Comparison of ENCODE assay signal across 36 cellular contexts in the genomic region with DNA sequence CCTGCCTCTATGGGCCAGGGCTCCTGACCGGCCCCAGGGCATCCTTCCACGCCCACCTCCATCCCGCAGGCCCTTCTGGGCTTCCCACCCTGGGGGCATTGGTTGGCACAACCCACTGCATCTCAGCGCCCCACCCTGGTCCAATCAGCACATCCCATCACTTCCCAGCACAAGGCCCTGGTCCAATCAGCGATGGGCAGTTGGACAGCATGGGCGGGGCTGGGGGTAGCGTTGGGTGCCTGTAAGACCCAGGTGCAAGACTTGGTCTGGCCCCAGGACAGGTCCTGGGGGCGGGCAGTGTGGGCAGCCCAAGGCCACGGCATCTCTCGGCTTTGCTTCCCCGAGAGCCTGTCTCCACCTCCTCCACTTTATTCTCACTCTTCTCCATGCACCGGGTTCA.
"Had no signal": no experiment of that assay in that cellular context is flagged by ENCODE, and none has a peak within 500 bp of the region (broad histone marks: within the 10 kb centered on the region; RNA-seq: fewer than 3 reads in every experiment).

No MANE protein-coding gene starts in this region.

- ATAC-seq: activated CD4-positive, alpha-beta T cell treated with anti-CD3 and anti-CD28 coated beads for 36 hours; activated CD8-positive, alpha-beta memory T cell treated with anti-CD3 and anti-CD28 coated beads, Interleukin-2, amount 10 ng/mL, durations not matched to agents 7 days and 5 days; activated CD8-positive, alpha-beta T cell treated with anti-CD3 and anti-CD28 coated beads, Interleukin-2, amount 10 ng/mL, durations not matched to agents 7 days and 5 days; activated naive CD8-positive, alpha-beta T cell treated with anti-CD3 and anti-CD28 coated beads, Interleukin-2, amount 50 U/mL, for 24 hours; body of pancreas; effector memory CD8-positive, alpha-beta T cell; gastroesophageal sphincter; T-helper 17 cell had no signal

- H3K4me3 Mint-ChIP-seq: activated CD4-positive, alpha-beta memory T cell treated with anti-CD3 and anti-CD28 coated beads for 36 hours; activated CD4-positive, alpha-beta T cell treated with anti-CD3 and anti-CD28 coated beads for 36 hours; activated CD4-positive, alpha-beta T cell treated with anti-CD3 and anti-CD28 coated beads, Interleukin-2, amount 10 ng/mL, durations not matched to agents 24 days and 14 days; activated CD8-positive, alpha-beta memory T cell treated with anti-CD3 and anti-CD28 coated beads, Interleukin-2, amount 10 ng/mL, durations not matched to agents 7 days and 5 days; activated CD8-positive, alpha-beta T cell treated with anti-CD3 and anti-CD28 coated beads, Interleukin-2, amount 10 ng/mL, durations not matched to agents 7 days and 5 days; activated naive CD4-positive, alpha-beta T cell treated with anti-CD3 and anti-CD28 coated beads for 36 hours; activated naive CD4-positive, alpha-beta T cell treated with anti-CD3 and anti-CD28 coated beads, Interleukin-2, amount 50 U/mL, for 24 hours; activated naive CD8-positive, alpha-beta T cell treated with anti-CD3 and anti-CD28 coated beads for 36 hours; activated naive CD8-positive, alpha-beta T cell treated with anti-CD3 and anti-CD28 coated beads, Interleukin-2, amount 50 U/mL, for 24 hours; activated T-helper 1 cell treated with anti-CD3 and anti-CD28 coated beads, Interleukin-12 subunit alpha, Interleukin-12 subunit beta, Interleukin-2, Interleukin-4 antibody, amounts not matched to agents 30 ng/mL and 10 ng/mL and 1 ng/mL, durations not matched to agents 14 hours and 24 hours and 36 hours; effector memory CD8-positive, alpha-beta T cell; T-helper 17 cell; T-helper 2 cell treated with Interferon-gamma antibody and Interleukin-4, amounts not matched to agents 5 μg/mL and 100 μg/mL, for 36 hours had no signal

- H3K27ac Mint-ChIP-seq: activated CD4-positive, alpha-beta memory T cell treated with anti-CD3 and anti-CD28 coated beads for 36 hours; activated CD4-positive, alpha-beta T cell treated with anti-CD3 and anti-CD28 coated beads for 36 hours; activated CD4-positive, alpha-beta T cell treated with anti-CD3 and anti-CD28 coated beads, Interleukin-2, amount 10 ng/mL, durations not matched to agents 24 days and 14 days; activated CD8-positive, alpha-beta memory T cell treated with anti-CD3 and anti-CD28 coated beads, Interleukin-2, amount 10 ng/mL, durations not matched to agents 7 days and 5 days; activated CD8-positive, alpha-beta T cell treated with anti-CD3 and anti-CD28 coated beads, Interleukin-2, amount 10 ng/mL, durations not matched to agents 7 days and 5 days; activated naive CD4-positive, alpha-beta T cell treated with anti-CD3 and anti-CD28 coated beads for 36 hours; activated naive CD4-positive, alpha-beta T cell treated with anti-CD3 and anti-CD28 coated beads, Interleukin-2, amount 50 U/mL, for 24 hours; activated naive CD8-positive, alpha-beta T cell treated with anti-CD3 and anti-CD28 coated beads for 36 hours; activated naive CD8-positive, alpha-beta T cell treated with anti-CD3 and anti-CD28 coated beads, Interleukin-2, amount 50 U/mL, for 24 hours; activated T-helper 1 cell treated with anti-CD3 and anti-CD28 coated beads, Interleukin-12 subunit alpha, Interleukin-12 subunit beta, Interleukin-2, Interleukin-4 antibody, amounts not matched to agents 30 ng/mL and 10 ng/mL and 1 ng/mL, durations not matched to agents 14 hours and 24 hours and 36 hours; activated T-helper 2 cell treated with anti-CD3 and anti-CD28 coated beads, Interferon-gamma antibody, Interleukin-2, Interleukin-4, amounts not matched to agents 10 μg/mL and 5 μg/mL and 100 μg/mL, durations not matched to agents 14 hours and 24 hours and 36 hours; effector memory CD8-positive, alpha-beta T cell; T-helper 17 cell; T-helper 2 cell treated with Interferon-gamma antibody and Interleukin-4, amounts not matched to agents 5 μg/mL and 100 μg/mL, for 36 hours had no signal

- H3K36me3 ChIP-seq: adrenal gland, esophagus squamous epithelium, gastroesophageal sphincter, WERI-Rb-1 had no signal

- H3K27ac ChIP-seq: adrenal gland, body of pancreas, esophagus squamous epithelium, gastroesophageal sphincter, WERI-Rb-1 had no signal

- DNase-seq: activated CD4-positive, alpha-beta memory T cell treated with anti-CD3 and anti-CD28 coated beads for 36 hours; activated CD4-positive, alpha-beta T cell treated with anti-CD3 and anti-CD28 coated beads for 36 hours; activated CD4-positive, alpha-beta T cell treated with anti-CD3 and anti-CD28 coated beads, Interleukin-2, amount 10 ng/mL, durations not matched to agents 24 days and 14 days; activated CD4-positive, CD25-positive, alpha-beta regulatory T cell; activated CD4-positive, CD25-positive, alpha-beta regulatory T cell treated with anti-CD3 and anti-CD28 coated beads, Interleukin-2, amount 50 U/mL, for 72 hours; activated CD8-positive, alpha-beta memory T cell treated with anti-CD3 and anti-CD28 coated beads, Interleukin-2, amount 10 ng/mL, durations not matched to agents 7 days and 5 days; activated CD8-positive, alpha-beta memory T cell treated with anti-CD3 and anti-CD28 coated beads, Interleukin-2, amount 50 U/mL, for 4 hours; activated CD8-positive, alpha-beta T cell treated with anti-CD3 and anti-CD28 coated beads, Interleukin-2, amount 10 ng/mL, durations not matched to agents 7 days and 5 days; activated effector memory CD4-positive, alpha-beta T cell treated with anti-CD3 and anti-CD28 coated beads, Interleukin-2, amount 50 U/mL, for 16 hours; activated naive CD4-positive, alpha-beta T cell treated with anti-CD3 and anti-CD28 coated beads for 36 hours; activated naive CD8-positive, alpha-beta T cell treated with anti-CD3 and anti-CD28 coated beads for 36 hours; activated naive CD8-positive, alpha-beta T cell treated with anti-CD3 and anti-CD28 coated beads, Interleukin-2, amount 50 U/mL, for 24 hours; activated T-cell treated with anti-CD3 and anti-CD28 coated beads, Interleukin-2, amount 50 U/mL, for 1 hour; activated T-cell treated with anti-CD3 and anti-CD28 coated beads, Interleukin-2, amount 50 U/mL, for 48 hours; adrenal gland; amygdala; aorta; body of pancreas; caudate nucleus; cortex of kidney; dermis blood vessel endothelial cell; effector CD4-positive, alpha-beta T cell; effector memory CD8-positive, alpha-beta T cell; erythroblast; esophagus squamous epithelium; foreskin melanocyte; head of caudate nucleus; T-helper 1 cell; T-helper 17 cell; T1000; WERI-Rb-1 had no signal

- H3K4me3 ChIP-seq: adrenal gland, body of pancreas, esophagus squamous epithelium, gastroesophageal sphincter had no signal

- H3K4me1 ChIP-seq: adrenal gland, body of pancreas, esophagus squamous epithelium, gastroesophageal sphincter had no signal

- H3K9me3 Mint-ChIP-seq: activated CD4-positive, alpha-beta memory T cell treated with anti-CD3 and anti-CD28 coated beads for 36 hours; activated CD4-positive, alpha-beta T cell treated with anti-CD3 and anti-CD28 coated beads, Interleukin-2, amount 10 ng/mL, durations not matched to agents 24 days and 14 days; activated naive CD4-positive, alpha-beta T cell treated with anti-CD3 and anti-CD28 coated beads for 36 hours; activated naive CD4-positive, alpha-beta T cell treated with anti-CD3 and anti-CD28 coated beads, Interleukin-2, amount 50 U/mL, for 24 hours; activated naive CD8-positive, alpha-beta T cell treated with anti-CD3 and anti-CD28 coated beads for 36 hours; activated naive CD8-positive, alpha-beta T cell treated with anti-CD3 and anti-CD28 coated beads, Interleukin-2, amount 50 U/mL, for 24 hours; activated T-helper 1 cell treated with anti-CD3 and anti-CD28 coated beads, Interleukin-12 subunit alpha, Interleukin-12 subunit beta, Interleukin-2, Interleukin-4 antibody, amounts not matched to agents 30 ng/mL and 10 ng/mL and 1 ng/mL, durations not matched to agents 14 hours and 24 hours and 36 hours; activated T-helper 2 cell treated with anti-CD3 and anti-CD28 coated beads, Interferon-gamma antibody, Interleukin-2, Interleukin-4, amounts not matched to agents 10 μg/mL and 5 μg/mL and 100 μg/mL, durations not matched to agents 14 hours and 24 hours and 36 hours; T-helper 2 cell treated with Interferon-gamma antibody and Interleukin-4, amounts not matched to agents 5 μg/mL and 100 μg/mL, for 36 hours had no signal

- H3K9me3 ChIP-seq: adrenal gland, esophagus squamous epithelium, gastroesophageal sphincter had no signal

- H3K27me3 ChIP-seq: body of pancreas had no signal

- H3K4me1 Mint-ChIP-seq: activated CD4-positive, alpha-beta T cell treated with anti-CD3 and anti-CD28 coated beads for 36 hours; activated CD4-positive, alpha-beta T cell treated with anti-CD3 and anti-CD28 coated beads, Interleukin-2, amount 10 ng/mL, durations not matched to agents 24 days and 14 days; activated CD8-positive, alpha-beta memory T cell treated with anti-CD3 and anti-CD28 coated beads, Interleukin-2, amount 10 ng/mL, durations not matched to agents 7 days and 5 days; activated naive CD4-positive, alpha-beta T cell treated with anti-CD3 and anti-CD28 coated beads, Interleukin-2, amount 50 U/mL, for 24 hours; activated naive CD8-positive, alpha-beta T cell treated with anti-CD3 and anti-CD28 coated beads for 36 hours; activated naive CD8-positive, alpha-beta T cell treated with anti-CD3 and anti-CD28 coated beads, Interleukin-2, amount 50 U/mL, for 24 hours; T-helper 17 cell had no signal

- H3K36me3 Mint-ChIP-seq: activated CD4-positive, alpha-beta memory T cell treated with anti-CD3 and anti-CD28 coated beads for 36 hours; activated CD8-positive, alpha-beta memory T cell treated with anti-CD3 and anti-CD28 coated beads, Interleukin-2, amount 10 ng/mL, durations not matched to agents 7 days and 5 days; activated naive CD4-positive, alpha-beta T cell treated with anti-CD3 and anti-CD28 coated beads, Interleukin-2, amount 50 U/mL, for 24 hours; activated naive CD8-positive, alpha-beta T cell treated with anti-CD3 and anti-CD28 coated beads for 36 hours had no signal
